In genomic region chr6:26140967-26141294, GRCh38 we compare ENCODE assay signal across 21 cellular contexts. TPM values are rescaled to one million over a fixed set of nuclear protein-coding genes. Genes with fewer than 3 reads are reported as not detected.
DNase-seq lines count a peak whose midpoint lies in the region; ATAC-seq, FAIRE-seq and TF ChIP-seq lines count a peak whose summit lies in the region.
"Had no signal": no experiment of that assay in that cellular context is flagged by ENCODE, and none has a peak within 500 bp of the region (broad histone marks: within the 10 kb centered on the region; RNA-seq: fewer than 3 reads in every experiment).

No MANE protein-coding gene starts in this region.

- no peak for TF ChIP-seq RAD21 in HepG2 (CRISPR knock-in tag; IDR thresholded peaks at IDR 0.05)

- FAIRE-seq in HepG2 (lab: Jason Lieb, UNC): no peak
- FAIRE-seq: A204.1, D721Med had no signal

- TF ChIP-seq CTCF in HepG2 (CRISPR knock-in tag; IDR thresholded peaks at IDR 0.05) (no peak), right lobe of liver (IDR thresholded peaks at IDR 0.05) (no peak), endodermal cell (conservative IDR thresholded peaks at IDR 0.05) (no peak), parathyroid adenoma (IDR thresholded peaks at IDR 0.05) (no peak)

- H3K27ac Mint-ChIP-seq in endodermal cell: no peak overlapping the region
- H3K27ac Mint-ChIP-seq: IgD-negative memory B cell had no signal

- H2AFZ ChIP-seq in HepG2 (ENCODE audit: low read length) (no peak overlapping the region), parathyroid adenoma (peak overlapping the region; percentile 81)

- DNase-seq in HepG2 (ENCODE audit: low spot score) (no peak), right lobe of liver (no peak), endodermal cell (no peak), NCI-H2227 treated with DMSO at 0.1 percent for 48 hours (lab: John Stamatoyannopoulos, UW) (no peak), SW 1271 (lab: John Stamatoyannopoulos, UW) (no peak)
- DNase-seq in stimulated activated CD4-positive, alpha-beta T cell treated with anti-CD3 and anti-CD28 coated beads, Interleukin-15, amount 100 ng/mL, for 24 hours: no peak
- DNase-seq: CD8-positive, alpha-beta memory T cell; DMS79 treated with DMSO at 0.1 percent for 48 hours; NCI-H1105 treated with DMSO at 0.1 percent for 48 hours; NCI-H1694 treated with DMSO at 0.1 percent for 48 hours; NCI-H2107; NCI-H748 treated with DMSO at 0.1 percent for 48 hours; PC-3 had no signal

- H3K4me1 Mint-ChIP-seq in endodermal cell: peaks cover 16% of the 10 kb centered on the region

- no peaks in the 10 kb centered on the region for H3K9me3 Mint-ChIP-seq in endodermal cell
- H3K9me3 Mint-ChIP-seq: CD8-positive, alpha-beta memory T cell; IgD-negative memory B cell had no signal

- in situ Hi-C loops in HepG2 (cut with HindIII; ENCODE audit: extremely low pct_ligation_motif_present, low pct_unique_long_range_greater_than_20kb): no loop called here

- H3K4me2 ChIP-seq in HepG2 (ENCODE audit: low read depth, low read length) (peak overlapping the region; percentile 37), parathyroid adenoma (ENCODE audit: low read length) (peak overlapping the region; percentile 4)
- H3K4me2 ChIP-seq: BLaER1 treated with 17β-estradiol and CSF1 and Interleukin-3, amounts not matched to agents 10 nM and 100 nM had no signal

- H3K27ac ChIP-seq in HepG2 (ENCODE audit: extremely low read length, insufficient read depth, low read length): no peak overlapping the region
- no peak overlapping the region for H3K27ac ChIP-seq in right lobe of liver
- peak overlapping the region; percentile 33 for H3K27ac ChIP-seq in endodermal cell (ENCODE audit: low read depth, low read length)
- H3K27ac ChIP-seq in parathyroid adenoma: peak overlapping the region; percentile 77
- H3K27ac ChIP-seq: BLaER1 treated with 17β-estradiol and CSF1 and Interleukin-3, amounts not matched to agents 10 nM and 100 nM; RWPE1 had no signal

- H3K4me3 ChIP-seq in HepG2 (replicated peaks in 1 of 3; ENCODE audit: insufficient read depth in 1 of 3, low read depth in 2 of 3, low read length in 3 of 3): no peak overlapping the region
- no peak overlapping the region for H3K4me3 ChIP-seq in right lobe of liver
- no peak overlapping the region for H3K4me3 ChIP-seq in endodermal cell (ENCODE audit: low read length)
- H3K4me3 ChIP-seq in parathyroid adenoma (ENCODE audit: low read depth, low read length): no peak overlapping the region
- H3K4me3 ChIP-seq: BLaER1 treated with 17β-estradiol and CSF1 and Interleukin-3, amounts not matched to agents 10 nM and 100 nM; HAP-1 had no signal

- TF ChIP-seq EP300 in HepG2 (IDR thresholded peaks at IDR 0.05; ENCODE audit: low read depth in 2 of 2, low read length in 2 of 2) (no peak), HepG2 (CRISPR knock-in tag; IDR thresholded peaks at IDR 0.05; ENCODE audit: borderline replicate concordance) (no peak)

- no peaks in the 10 kb centered on the region for H3K27me3 Mint-ChIP-seq in endodermal cell (ENCODE audit: insufficient read depth)
- H3K27me3 Mint-ChIP-seq: CD8-positive, alpha-beta memory T cell; IgD-negative memory B cell had no signal

- no peaks in the 10 kb centered on the region for H3K36me3 Mint-ChIP-seq in endodermal cell (ENCODE audit: low read depth)

- POLR2A ChIA-PET in HepG2 (lab: Yijun Ruan, JAX): interaction anchor here (1.9 to 2.9 kb wide), 3 partner anchors 16 to 97 kb away, joined by 6 to 53 read pairs (median 41); a partner anchor contains a TSS

- no TSS peak for BruUV-seq in HepG2 (replicated peaks; lab: Mats Ljungman, UMichigan)

- ATAC-seq in HepG2: no peak; the same call in 1 of the 3 replicates
- no peak for ATAC-seq in right lobe of liver
- no peak for ATAC-seq in HG02759 (IDR thresholded peaks at IDR 0.05; ENCODE audit: unreplicated experiment)

- H3K36me3 ChIP-seq in HepG2 (replicated peaks in 1 of 2; ENCODE audit: control insufficient read depth in 1 of 2, insufficient read depth in 2 of 2, low read length in 2 of 2) (no peaks in the 10 kb centered on the region), right lobe of liver (peaks cover 0 to 41% (median 7%) of the 10 kb centered on the region in 4 donors), endodermal cell (ENCODE audit: control insufficient read depth, insufficient read depth, low read length) (no peaks in the 10 kb centered on the region), parathyroid adenoma (ENCODE audit: control insufficient read depth, insufficient read depth, low read length) (no peaks in the 10 kb centered on the region)
- H3K36me3 ChIP-seq: HAP-1 had no signal

- peaks cover 29% of the 10 kb centered on the region for H3K4me1 ChIP-seq in HepG2 (ENCODE audit: insufficient read depth, low read length)
- peaks cover 0 to 17% (median 4%) of the 10 kb centered on the region in 4 donors for H3K4me1 ChIP-seq in right lobe of liver
- H3K4me1 ChIP-seq in endodermal cell (ENCODE audit: control insufficient read depth, insufficient read depth, low read length): peaks cover 3% of the 10 kb centered on the region
- peaks cover 18% of the 10 kb centered on the region for H3K4me1 ChIP-seq in parathyroid adenoma
- H3K4me1 ChIP-seq: HAP-1 had no signal

- CTCF ChIA-PET in HepG2 (lab: Yijun Ruan, JAX; ENCODE audit: low intra/inter-chr PET ratio, low total read pairs): no interaction called here

- TF ChIP-seq POLR2A in HepG2 (IDR thresholded peaks at IDR 0.05; ENCODE audit: insufficient read depth in 1 of 2, low read depth in 2 of 2, low read length in 2 of 2): no peak
- no peak for TF ChIP-seq POLR2A in right lobe of liver (IDR thresholded peaks at IDR 0.05)

- intact Hi-C loops in HepG2 (cut with micrococcal nuclease; ENCODE audit: unreplicated experiment): no loop called here
- intact Hi-C loops in right lobe of liver (cut with DNase I): no loop called here

- 88% methylated on average over 3 of the region's 3 CpGs for WGBS in HepG2 (ENCODE audit: low lambda C conversion rate)
- 90% methylated on average over 3 of the region's 3 CpGs for WGBS in right lobe of liver (ENCODE audit: insufficient coverage, low coverage, low lambda C conversion rate, missing lambda C conversion rate)
- 83 to 93% methylated on average over 2 to 3 of the region's 3 CpGs for WGBS in endodermal cell (ENCODE audit: insufficient coverage in 1 of 2, insufficient read length in 1 of 2), 2 experiments

- H3K79me2 ChIP-seq in HepG2 (ENCODE audit: insufficient read depth, low read length): no peaks in the 10 kb centered on the region
- H3K79me2 ChIP-seq in parathyroid adenoma: no peaks in the 10 kb centered on the region

- H3K27me3 ChIP-seq in HepG2 (ENCODE audit: control insufficient read depth in 1 of 2, insufficient read depth in 2 of 2, low read length in 2 of 2) (no peaks in the 10 kb centered on the region), right lobe of liver (no peaks in the 10 kb centered on the region), endodermal cell (ENCODE audit: control insufficient read depth, insufficient read depth, low read length, poor library complexity, severe bottlenecking) (no peaks in the 10 kb centered on the region), parathyroid adenoma (ENCODE audit: control insufficient read depth, insufficient read depth, low read length) (no peaks in the 10 kb centered on the region)
- H3K27me3 ChIP-seq: BLaER1 treated with 17β-estradiol and CSF1 and Interleukin-3, amounts not matched to agents 10 nM and 100 nM had no signal

- no peak overlapping the region for H3K9ac ChIP-seq in HepG2 (ENCODE audit: insufficient read depth, low read depth, low read length)
- H3K9ac ChIP-seq in endodermal cell (ENCODE audit: extremely low read depth, low read length, poor library complexity, severe bottlenecking): no peak overlapping the region
- no peak overlapping the region for H3K9ac ChIP-seq in parathyroid adenoma

- no peak overlapping the region for H3K4me3 Mint-ChIP-seq in endodermal cell
- H3K4me3 Mint-ChIP-seq: CD8-positive, alpha-beta memory T cell had no signal

- H4K20me1 ChIP-seq in HepG2 (ENCODE audit: insufficient read depth, low read length): no peaks in the 10 kb centered on the region

- no peaks in the 10 kb centered on the region for H3K9me3 ChIP-seq in HepG2 (ENCODE audit: low read length)
- H3K9me3 ChIP-seq in right lobe of liver: no peaks in the 10 kb centered on the region
- no peaks in the 10 kb centered on the region for H3K9me3 ChIP-seq in endodermal cell (ENCODE audit: control insufficient read depth, low read length)
- H3K9me3 ChIP-seq in parathyroid adenoma (ENCODE audit: control insufficient read depth, low read length): no peaks in the 10 kb centered on the region
- H3K9me3 ChIP-seq: HAP-1 had no signal

RNA-seq across cellular contexts. Expression of gene HFE, which starts 53.7 kb away (rescaled TPM):
- total RNA-seq in HepG2 (2016; rRNA removed; fragmentation: Illumina TruSeq; extraction: Trizol): 1.9 and 3.7 TPM in 2 replicates
- 0.18 and 0.51 TPM in 2 replicates for total RNA-seq in HepG2 (2016; cell fraction: cytosol; rRNA removed; fragmentation: Illumina TruSeq; extraction: Trizol; ENCODE audit: low read depth)
- total RNA-seq in HepG2 (2016; cell fraction: insoluble cytoplasmic fraction; rRNA removed; fragmentation: Illumina TruSeq; extraction: Trizol): 1.9 and 4.9 TPM in 2 replicates
- total RNA-seq in HepG2 (2016; cell fraction: membrane; rRNA removed; fragmentation: Illumina TruSeq; extraction: Trizol): 0.41 and 0.49 TPM in 2 replicates
- 3.5 and 4.2 TPM in 2 replicates for total RNA-seq in HepG2 (2016; cell fraction: nucleus; rRNA removed; fragmentation: Illumina TruSeq; extraction: Trizol)
- 5.7 and 6.3 TPM in 2 replicates for polyA plus RNA-seq in HepG2 (2011; rRNA removed)
- 5.3 and 5.8 TPM in 2 replicates for polyA plus RNA-seq in HepG2 (2011; cell fraction: cytosol; rRNA removed)
- polyA plus RNA-seq in HepG2 (2011; cell fraction: nucleus; rRNA removed): 3.7 and 5.3 TPM in 2 replicates
- 2.4 and 3.5 TPM in 2 replicates for polyA plus RNA-seq in HepG2 (2012)
- polyA plus RNA-seq in HepG2 (2016; cell fraction: cytosol; fragmentation: Illumina TruSeq; extraction: Trizol; ENCODE audit: low read depth): 0.24 and 0.26 TPM in 2 replicates
- 1.4 and 2.1 TPM in 2 replicates for polyA plus RNA-seq in HepG2 (2016; cell fraction: insoluble cytoplasmic fraction; fragmentation: Illumina TruSeq; extraction: Trizol; ENCODE audit: low read depth)
- 0.29 and 0.86 TPM in 2 replicates for polyA plus RNA-seq in HepG2 (2016; cell fraction: membrane; fragmentation: Illumina TruSeq; extraction: Trizol; ENCODE audit: low read depth)
- 7.7 and 8.2 TPM in 2 replicates for polyA plus RNA-seq in HepG2 (2016; cell fraction: nucleus; fragmentation: Illumina TruSeq; extraction: Trizol; ENCODE audit: insufficient read depth, low read depth)
- 13.4 and 32.5 TPM in 2 replicates for polyA minus RNA-seq in HepG2 (2011; rRNA and poly(A)+ RNA removed; ENCODE audit: low replicate concordance)
- polyA minus RNA-seq in HepG2 (2011; cell fraction: cytosol; rRNA and poly(A)+ RNA removed): 2.2 and 5.5 TPM in 2 replicates
- 3.3 and 4.0 TPM in 2 replicates for polyA minus RNA-seq in HepG2 (2011; cell fraction: nucleus; rRNA and poly(A)+ RNA removed)
- 10 to 100 TPM in 5 of 6 experiments, 1 to 10 TPM in 1; 8.9 to 20.7 (median 15.8) TPM for total RNA-seq in right lobe of liver
- 1 to 10 TPM; 1.8 to 2.1 TPM for total RNA-seq in endodermal cell
- 2.7 TPM for polyA plus RNA-seq in endodermal cell (2013, experiment 1 of 2)
- polyA plus RNA-seq in endodermal cell (2013, experiment 2 of 2): 1.7 TPM
- total RNA-seq: PC-3 had no signal

Comparison
In these comparisons a context has a peak if more than half of its experiments do, and no peak if none do; other contexts are left out.
1. H3K27ac ChIP-seq: peak in endodermal cell (single experiment) and parathyroid adenoma (single experiment); none in HepG2 (single experiment) and right lobe of liver (0 of 3).